ENCODE assay signal across 7 cellular contexts in the genomic region with DNA sequence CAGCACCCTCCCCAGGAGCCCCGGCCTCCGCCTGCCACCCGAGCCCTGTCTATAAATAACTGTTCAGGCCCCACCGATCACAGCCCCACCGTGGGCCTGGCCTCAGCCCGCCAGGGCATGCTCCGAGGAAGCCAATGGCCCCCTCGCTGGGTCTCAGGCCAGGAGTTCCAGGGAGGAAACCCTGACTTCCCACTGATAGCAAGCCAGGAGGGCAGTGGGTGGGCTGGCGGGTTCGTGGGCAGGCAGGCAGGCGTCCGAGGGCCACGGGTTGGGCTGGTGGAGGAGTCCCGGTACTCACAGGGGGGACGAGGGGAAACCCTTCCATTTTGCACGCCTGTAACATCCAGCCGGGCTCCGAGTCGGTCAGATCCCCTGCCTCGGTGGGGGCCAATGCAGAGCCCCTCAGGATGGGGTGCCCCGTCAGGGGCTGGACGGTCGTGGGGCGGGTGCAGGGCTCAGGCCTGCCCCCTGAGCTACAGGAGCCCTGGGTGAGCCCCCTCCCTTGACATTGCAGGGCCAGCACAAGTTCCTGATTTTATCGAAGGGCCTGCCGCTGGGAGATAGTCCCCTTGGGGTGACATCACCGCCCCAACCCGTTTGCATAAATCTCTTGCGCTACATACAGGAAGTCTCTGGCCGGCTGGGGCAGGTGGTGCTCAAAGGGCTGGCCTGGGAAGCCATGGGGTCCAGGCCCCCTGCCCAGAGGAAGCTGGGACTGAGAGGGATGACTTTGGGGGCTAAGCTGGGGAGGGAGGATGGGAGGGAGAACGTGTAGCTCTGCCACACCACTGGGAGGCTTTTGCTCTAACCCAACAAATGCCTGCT. TPM values are rescaled to one million over a fixed set of nuclear protein-coding genes. Genes with fewer than 3 reads are reported as not detected.
DNase-seq lines count a peak whose midpoint lies in the region; ATAC-seq lines count a peak whose summit lies in the region.

Gene SPI1 (minus strand): TSS at position 537 of the 825 bp plus-strand sequence. CDS start 194 bp downstream, at position 343.

- H2BK15ac ChIP-seq in mesendoderm (replicated peaks; ENCODE audit: low read depth): no peak within 1 kb of the TSS

- H3K56ac ChIP-seq in mesendoderm (ENCODE audit: low read length): peak within 1 kb of the TSS; percentile 30

- H3K4ac ChIP-seq in mesendoderm (ENCODE audit: low read depth, low read length): no peak within 1 kb of the TSS

- no peaks in the 10 kb centered on the region for H3K36me3 ChIP-seq in mesendoderm (ENCODE audit: control insufficient read depth, insufficient read depth, low read length)

- H3K18ac ChIP-seq in mesendoderm (ENCODE audit: low read length): no peak within 1 kb of the TSS

- H3K79me2 ChIP-seq in mesendoderm (ENCODE audit: control insufficient read depth, insufficient read depth, low read length): no peaks in the 10 kb centered on the region

- H3K4me2 ChIP-seq in mesendoderm (ENCODE audit: low read length): no peak within 1 kb of the TSS

- no peak within 1 kb of the TSS for H4K8ac ChIP-seq in mesendoderm (ENCODE audit: low read depth, low read length)

- peak within 1 kb of the TSS; percentile 16 for H4K5ac ChIP-seq in mesendoderm (ENCODE audit: low read length)

- ATAC-seq in HG03095 (IDR thresholded peaks at IDR 0.05; ENCODE audit: unreplicated experiment): peak; percentile 84

- no peaks in the 10 kb centered on the region for H3K27me3 ChIP-seq in mesendoderm (ENCODE audit: insufficient read depth, low read length, poor library complexity)

- H2BK120ac ChIP-seq in mesendoderm (ENCODE audit: low read depth, low read length): no peak within 1 kb of the TSS

- H3K79me1 ChIP-seq in mesendoderm (ENCODE audit: low read length): no peaks in the 10 kb centered on the region

- no CpG with 5 or more reads among the region's 31 CpGs for WGBS in mesendoderm (ENCODE audit: extremely low coverage, insufficient coverage, low lambda C conversion rate)

- peaks cover 5% of the 10 kb centered on the region for H3K4me1 ChIP-seq in mesendoderm (ENCODE audit: control insufficient read depth, low read depth, low read length)

- no peak within 1 kb of the TSS for H2BK5ac ChIP-seq in mesendoderm (ENCODE audit: low read length)

- H2AK5ac ChIP-seq in mesendoderm (ENCODE audit: low read length): no peak within 1 kb of the TSS

- no peak within 1 kb of the TSS for H3K4me3 ChIP-seq in mesendoderm (ENCODE audit: low read length)

- no peak within 1 kb of the TSS for H3K27ac ChIP-seq in mesendoderm (ENCODE audit: low read depth, low read length)

- H3K23ac ChIP-seq in mesendoderm (ENCODE audit: low read length): no peak within 1 kb of the TSS

- no peak within 1 kb of the TSS for H3K9ac ChIP-seq in mesendoderm (ENCODE audit: low read length)

- peak; percentile 86 for DNase-seq in GM19238 (ENCODE audit: insufficient read length, low spot score)
- DNase-seq in UCSD-AML1 (lab: John Stamatoyannopoulos, UW; ENCODE audit: unreplicated experiment): peak; percentile 84
- DNase-seq in mesendoderm: peak; percentile 77
- no peak for DNase-seq in NCI-H1092 (lab: John Stamatoyannopoulos, UW)
- no peak for DNase-seq in activated naive CD4-positive, alpha-beta T cell treated with anti-CD3 and anti-CD28 coated beads, Interleukin-2, amount 50 U/mL, for 16 hours
- DNase-seq in NCI-H748 (lab: John Stamatoyannopoulos, UW; ENCODE audit: unreplicated experiment): no peak

RNA-seq across cellular contexts. Expression of gene SPI1, which starts in this region (rescaled TPM):
- 0.70 TPM for polyA plus RNA-seq in mesendoderm (2013, experiment 1 of 2)
- 0.63 TPM for polyA plus RNA-seq in mesendoderm (2013, experiment 2 of 2)

Comparison
In these comparisons a context has a peak if more than half of its experiments do, and no peak if none do; other contexts are left out.
1. DNase-seq: peak in GM19238 (single experiment), UCSD-AML1 (single experiment) and mesendoderm (single experiment); none in NCI-H1092 (single experiment), activated naive CD4-positive, alpha-beta T cell treated with anti-CD3 and anti-CD28 coated beads, Interleukin-2, amount 50 U/mL, for 16 hours (single experiment) and NCI-H748 (single experiment).